Comparison of ENCODE assay signal across 1 cellular context in the genomic region with DNA sequence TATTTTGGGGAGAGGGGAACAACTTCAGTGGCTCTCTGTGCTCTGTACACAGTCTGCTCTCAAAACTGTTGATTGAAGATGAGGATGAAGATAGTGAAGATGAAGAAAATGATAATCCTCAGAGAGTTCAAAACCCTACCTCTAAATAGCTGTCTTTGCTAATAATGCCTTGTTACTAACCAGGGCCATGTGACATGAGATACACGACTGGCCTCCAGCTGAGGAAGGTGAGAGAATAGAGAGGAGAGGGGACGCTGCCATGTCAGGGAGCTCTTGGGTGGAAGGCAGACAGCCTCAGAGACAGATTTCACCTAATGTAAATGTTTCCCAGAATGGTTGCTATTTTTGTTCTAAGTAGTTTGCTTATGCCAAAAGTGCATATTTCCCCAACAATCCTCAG.
TF ChIP-seq lines count a peak whose summit lies in the region.

No MANE protein-coding gene starts in this region.

TF ChIP-seq in neural cell, 6 proteins besides CTCF, POLR2A, EP300 and RAD21 (continued from another document):
- TF ChIP-seq, protein P1, sequence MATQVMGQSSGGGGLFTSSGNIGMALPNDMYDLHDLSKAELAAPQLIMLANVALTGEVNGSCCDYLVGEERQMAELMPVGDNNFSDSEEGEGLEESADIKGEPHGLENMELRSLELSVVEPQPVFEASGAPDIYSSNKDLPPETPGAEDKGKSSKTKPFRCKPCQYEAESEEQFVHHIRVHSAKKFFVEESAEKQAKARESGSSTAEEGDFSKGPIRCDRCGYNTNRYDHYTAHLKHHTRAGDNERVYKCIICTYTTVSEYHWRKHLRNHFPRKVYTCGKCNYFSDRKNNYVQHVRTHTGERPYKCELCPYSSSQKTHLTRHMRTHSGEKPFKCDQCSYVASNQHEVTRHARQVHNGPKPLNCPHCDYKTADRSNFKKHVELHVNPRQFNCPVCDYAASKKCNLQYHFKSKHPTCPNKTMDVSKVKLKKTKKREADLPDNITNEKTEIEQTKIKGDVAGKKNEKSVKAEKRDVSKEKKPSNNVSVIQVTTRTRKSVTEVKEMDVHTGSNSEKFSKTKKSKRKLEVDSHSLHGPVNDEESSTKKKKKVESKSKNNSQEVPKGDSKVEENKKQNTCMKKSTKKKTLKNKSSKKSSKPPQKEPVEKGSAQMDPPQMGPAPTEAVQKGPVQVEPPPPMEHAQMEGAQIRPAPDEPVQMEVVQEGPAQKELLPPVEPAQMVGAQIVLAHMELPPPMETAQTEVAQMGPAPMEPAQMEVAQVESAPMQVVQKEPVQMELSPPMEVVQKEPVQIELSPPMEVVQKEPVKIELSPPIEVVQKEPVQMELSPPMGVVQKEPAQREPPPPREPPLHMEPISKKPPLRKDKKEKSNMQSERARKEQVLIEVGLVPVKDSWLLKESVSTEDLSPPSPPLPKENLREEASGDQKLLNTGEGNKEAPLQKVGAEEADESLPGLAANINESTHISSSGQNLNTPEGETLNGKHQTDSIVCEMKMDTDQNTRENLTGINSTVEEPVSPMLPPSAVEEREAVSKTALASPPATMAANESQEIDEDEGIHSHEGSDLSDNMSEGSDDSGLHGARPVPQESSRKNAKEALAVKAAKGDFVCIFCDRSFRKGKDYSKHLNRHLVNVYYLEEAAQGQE (IDR thresholded peaks at IDR 0.05; ENCODE audit: borderline replicate concordance): no peak
- TF ChIP-seq SMC3 (conservative IDR thresholded peaks at IDR 0.05; ENCODE audit: poor library complexity) (no peak), POLR2AphosphoS5 (IDR thresholded peaks at IDR 0.05) (no peak), EZH2 (IDR thresholded peaks at IDR 0.05; ENCODE audit: borderline replicate concordance, insufficient read depth, low read length, poor library complexity, severe bottlenecking) (no peak)
